Comparison of ENCODE assay signal across 22 cellular contexts in genomic region chr17:9124554-9124935, GRCh38.
DNase-seq lines count a peak whose midpoint lies in the region; ATAC-seq, FAIRE-seq and TF ChIP-seq lines count a peak whose summit lies in the region.
"Had no signal": no experiment of that assay in that cellular context is flagged by ENCODE, and none has a peak within 500 bp of the region (broad histone marks: within the 10 kb centered on the region; RNA-seq: fewer than 3 reads in every experiment).

No MANE protein-coding gene starts in this region.

- peak; percentile 13 for FAIRE-seq in bronchial epithelial cell (lab: Jason Lieb, UNC)
- FAIRE-seq: A204.1, G401.6, H54 had no signal

- no peak overlapping the region for H2BK120ac ChIP-seq in mesenchymal stem cell (ENCODE audit: low read depth, low read length)

- H3K27me3 ChIP-seq in OCI-LY3 (ENCODE audit: low read depth, low read length) (no peaks in the 10 kb centered on the region), bronchial epithelial cell (ENCODE audit: control insufficient read depth, insufficient read depth, low read length) (no peaks in the 10 kb centered on the region), mesenchymal stem cell (ENCODE audit: control insufficient read depth in 1 of 2, insufficient read depth in 1 of 2, low read length in 2 of 2) (peaks cover 16 to 23% of the 10 kb centered on the region in 2 experiments), suprapubic skin (no peaks in the 10 kb centered on the region)
- H3K27me3 ChIP-seq: BLaER1 had no signal

- no peak for ATAC-seq in GM19328 (IDR thresholded peaks at IDR 0.05; ENCODE audit: unreplicated experiment)
- ATAC-seq: Right ventricle myocardium inferior had no signal

- H3K36me3 ChIP-seq in OCI-LY3 (replicated peaks; ENCODE audit: low read depth, low read length) (no peaks in the 10 kb centered on the region), bronchial epithelial cell (ENCODE audit: control insufficient read depth, insufficient read depth, low read length) (no peaks in the 10 kb centered on the region), mesenchymal stem cell (ENCODE audit: control insufficient read depth in 1 of 2, insufficient read depth in 2 of 2, low read depth in 1 of 2, low read length in 2 of 2) (no peaks in the 10 kb centered on the region), suprapubic skin (no peaks in the 10 kb centered on the region)
- H3K36me3 ChIP-seq: BLaER1 had no signal

- H2BK12ac ChIP-seq in mesenchymal stem cell (ENCODE audit: low read length in 2 of 2): no peak overlapping the region

- 87% methylated on average over 10 of the region's 10 CpGs for WGBS in mesenchymal stem cell
- 88% methylated on average over 9 of the region's 10 CpGs for WGBS in suprapubic skin

- no peak overlapping the region for H3K23ac ChIP-seq in mesenchymal stem cell (ENCODE audit: low read length in 2 of 2)

- peak overlapping the region; percentile 53; the same call in 1 of the 2 replicates for H3K4me3 ChIP-seq in OCI-LY3 (ENCODE audit: low read length)
- no peak overlapping the region for H3K4me3 ChIP-seq in bronchial epithelial cell (ENCODE audit: low read depth, low read length)
- no peak overlapping the region for H3K4me3 ChIP-seq in mesenchymal stem cell (ENCODE audit: insufficient read depth in 1 of 2, low read depth in 1 of 2, low read length in 2 of 2)
- no peak overlapping the region for H3K4me3 ChIP-seq in suprapubic skin
- H3K4me3 ChIP-seq: BLaER1, PC-9 had no signal

- DNase-seq in bronchial epithelial cell (ENCODE audit: low read depth) (no peak), mesenchymal stem cell (no peak), suprapubic skin (ENCODE audit: low spot score in 2 of 2) (no peak), GM19240 (ENCODE audit: insufficient read length, low spot score) (no peak), iPS-NIHi11 (ENCODE audit: low spot score) (no peak), SKM-1 treated with dmso at 0.1 percent for 144 hours (lab: John Stamatoyannopoulos, UW; ENCODE audit: unreplicated experiment) (no peak)
- DNase-seq: CD4-positive, CD25-positive, alpha-beta regulatory T cell; MM.1S; NCI-H2029; NCI-H446 treated with DMSO at 0.1 percent for 48 hours; NCI-H526; NCI-H82; NK-92 treated with Interleukin-12 subunit alpha and Interleukin-12 subunit beta, amount 100 ng/mL, for 24 hours; PC-9 had no signal

- no peak overlapping the region for H3K18ac ChIP-seq in mesenchymal stem cell (ENCODE audit: low read depth in 1 of 2, low read length in 2 of 2)

- peak overlapping the region; percentile 73 for H3K4me2 ChIP-seq in OCI-LY3 (ENCODE audit: low read length)
- no peak overlapping the region for H3K4me2 ChIP-seq in mesenchymal stem cell (ENCODE audit: low read length, poor library complexity, severe bottlenecking)
- H3K4me2 ChIP-seq: BLaER1, KMS-11, PC-9 had no signal

- H4K20me1 ChIP-seq in OCI-LY3 (ENCODE audit: insufficient read depth, low read length): no peaks in the 10 kb centered on the region
- H4K20me1 ChIP-seq: BLaER1 had no signal

- no peak overlapping the region for H3K4ac ChIP-seq in mesenchymal stem cell (ENCODE audit: low read depth in 1 of 2, low read length in 2 of 2)

- H2AK5ac ChIP-seq in mesenchymal stem cell (ENCODE audit: low read length, severe bottlenecking): no peak overlapping the region

- H3K9me3 ChIP-seq in OCI-LY3 (ENCODE audit: insufficient read depth, low read length): no peaks in the 10 kb centered on the region
- no peaks in the 10 kb centered on the region for H3K9me3 ChIP-seq in mesenchymal stem cell (ENCODE audit: control insufficient read depth, low read length)
- no peaks in the 10 kb centered on the region for H3K9me3 ChIP-seq in suprapubic skin
- H3K9me3 ChIP-seq: BLaER1 had no signal

- no peak overlapping the region for H4K91ac ChIP-seq in mesenchymal stem cell (ENCODE audit: low read length)

- H3K9ac ChIP-seq in OCI-LY3 (ENCODE audit: low read length): peak overlapping the region; percentile 49; the same call in 1 of the 2 replicates
- peak overlapping the region; percentile 29 for H3K9ac ChIP-seq in mesenchymal stem cell (ENCODE audit: low read length)
- H3K9ac ChIP-seq: BLaER1, KMS-11 had no signal

- H2AFZ ChIP-seq in OCI-LY3 (ENCODE audit: low read depth, low read length): no peak overlapping the region
- no peak overlapping the region for H2AFZ ChIP-seq in mesenchymal stem cell (ENCODE audit: low read depth, low read length)
- H2AFZ ChIP-seq: PC-9 had no signal

- H3K14ac ChIP-seq in mesenchymal stem cell (ENCODE audit: low read length in 2 of 2): no peak overlapping the region

- H2BK15ac ChIP-seq in mesenchymal stem cell (ENCODE audit: low read depth, poor library complexity, severe bottlenecking): no peak overlapping the region

- H3K27ac ChIP-seq in OCI-LY3 (ENCODE audit: low read length) (peak overlapping the region; percentile 80; the same call in 1 of the 2 replicates), mesenchymal stem cell (ENCODE audit: low read length, poor library complexity, severe bottlenecking) (no peak overlapping the region), suprapubic skin (peak overlapping the region; percentile 43)
- H3K27ac ChIP-seq: BLaER1, KMS-11, PC-9 had no signal

- no peak for TF ChIP-seq EP300 in suprapubic skin (IDR thresholded peaks at IDR 0.05)

- TF ChIP-seq CTCF in OCI-LY3 (IDR thresholded peaks at IDR 0.05; ENCODE audit: low read depth, low read length) (no peak), bronchial epithelial cell (IDR thresholded peaks at IDR 0.05; ENCODE audit: insufficient read depth, low read length, severe bottlenecking) (no peak), suprapubic skin (IDR thresholded peaks at IDR 0.05) (no peak)

- H3K4me1 ChIP-seq in OCI-LY3 (ENCODE audit: low read length) (peaks cover 48% of the 10 kb centered on the region), mesenchymal stem cell (ENCODE audit: control insufficient read depth, insufficient read depth, low read depth, low read length) (no peaks in the 10 kb centered on the region), suprapubic skin (no peaks in the 10 kb centered on the region)

- no peaks in the 10 kb centered on the region for H3K79me2 ChIP-seq in OCI-LY3 (ENCODE audit: low read length)

- no peak overlapping the region for H4K8ac ChIP-seq in mesenchymal stem cell (ENCODE audit: low read length)

- no peaks in the 10 kb centered on the region for H3K79me1 ChIP-seq in mesenchymal stem cell (replicated peaks; ENCODE audit: low read length, poor library complexity, severe bottlenecking)

- no peak for TF ChIP-seq POLR2A in suprapubic skin (IDR thresholded peaks at IDR 0.05)

- no peak overlapping the region for H2BK5ac ChIP-seq in mesenchymal stem cell (ENCODE audit: low read depth, low read length, poor library complexity, severe bottlenecking)
